In the genomic region with DNA sequence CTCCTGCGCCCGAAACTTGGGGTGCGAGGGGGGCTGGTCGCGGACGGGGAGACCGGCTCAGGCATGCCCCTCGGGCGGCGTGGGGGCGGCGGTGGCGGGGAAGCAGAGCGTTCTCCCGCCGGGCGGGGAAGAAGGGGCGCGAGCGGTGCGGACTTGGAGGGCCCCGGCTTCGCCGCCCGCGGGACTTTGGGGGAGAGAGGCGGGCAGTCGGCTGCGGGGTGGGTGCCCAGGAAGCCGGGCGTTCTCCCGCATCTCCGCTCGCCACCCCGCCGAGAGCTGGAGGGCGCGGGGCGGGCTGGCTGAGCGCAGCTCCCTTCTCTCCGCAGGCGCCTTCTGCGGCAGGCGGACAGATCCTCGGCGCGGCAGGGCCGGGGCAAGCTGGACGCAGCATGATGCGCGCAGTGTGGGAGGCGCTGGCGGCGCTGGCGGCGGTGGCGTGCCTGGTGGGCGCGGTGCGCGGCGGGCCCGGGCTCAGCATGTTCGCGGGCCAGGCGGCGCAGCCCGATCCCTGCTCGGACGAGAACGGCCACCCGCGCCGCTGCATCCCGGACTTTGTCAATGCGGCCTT, we compare ENCODE assay signal across 8 cellular contexts. TPM values are rescaled to one million over a fixed set of nuclear protein-coding genes. Genes with fewer than 3 reads are reported as not detected.
DNase-seq lines count a peak whose midpoint lies in the region; ATAC-seq and TF ChIP-seq lines count a peak whose summit lies in the region.

No MANE protein-coding gene starts in this region.

- peak overlapping the region; percentile 44 for H3K4me3 ChIP-seq in iPS-15b (ENCODE audit: low read depth, low read length)
- H3K4me3 ChIP-seq in skeletal muscle satellite cell (ENCODE audit: low read length), result peak overlapping the region; percentile 65

- H3K4me2 ChIP-seq in skeletal muscle satellite cell (ENCODE audit: low read length), result peak overlapping the region; percentile 80

- no peaks in the 10 kb centered on the region for H3K9me3 ChIP-seq in iPS-15b (ENCODE audit: control insufficient read depth, insufficient read depth, low read length)
- no peaks in the 10 kb centered on the region for H3K9me3 ChIP-seq in skeletal muscle satellite cell (replicated peaks; ENCODE audit: low read length)

- H3K27ac Mint-ChIP-seq in activated naive CD4-positive, alpha-beta T cell treated with anti-CD3 and anti-CD28 coated beads, Interleukin-2, amount 50 U/mL, for 72 hours, result no peak overlapping the region

- DNase-seq in AG20443 (ENCODE audit: low spot score) (peak; percentile 72), HEK293T (ENCODE audit: extremely low spot score) (peak; percentile 62), HCEC 1CT (no peak), H4 (ENCODE audit: low spot score) (no peak)
- peak in 1 of 2 donors; percentile 21 for DNase-seq in activated naive CD4-positive, alpha-beta T cell treated with anti-CD3 and anti-CD28 coated beads, Interleukin-2, amount 50 U/mL, for 72 hours (ENCODE audit: low spot score in 2 of 2)

- H3K4me1 ChIP-seq in iPS-15b (ENCODE audit: control insufficient read depth, insufficient read depth, low read length), result peaks cover 13% of the 10 kb centered on the region
- H3K4me1 ChIP-seq in skeletal muscle satellite cell (ENCODE audit: control insufficient read depth, insufficient read depth, low read length), result peaks cover 7% of the 10 kb centered on the region

- H3K9ac ChIP-seq in iPS-15b (ENCODE audit: low read depth, low read length) (no peak overlapping the region), skeletal muscle satellite cell (ENCODE audit: low read depth, low read length) (no peak overlapping the region)

- no peaks in the 10 kb centered on the region for H3K9me3 Mint-ChIP-seq in activated naive CD4-positive, alpha-beta T cell treated with anti-CD3 and anti-CD28 coated beads, Interleukin-2, amount 50 U/mL, for 72 hours

- H3K27me3 ChIP-seq in iPS-15b (ENCODE audit: control insufficient read depth, insufficient read depth, low read length) (peaks cover 81% of the 10 kb centered on the region), skeletal muscle satellite cell (ENCODE audit: control insufficient read depth, insufficient read depth, low read length) (peaks cover 48% of the 10 kb centered on the region)

- CTCF ChIA-PET in HEK293T (lab: Yijun Ruan, JAX), result interaction anchor here (1.4 kb wide), 1 partner anchor 19 kb away, joined by 3 read pairs; no protein-coding TSS in a partner anchor

- no peaks in the 10 kb centered on the region for H3K36me3 ChIP-seq in iPS-15b (ENCODE audit: control insufficient read depth, insufficient read depth, low read length)
- H3K36me3 ChIP-seq in skeletal muscle satellite cell (ENCODE audit: insufficient read depth, low read length), result no peaks in the 10 kb centered on the region

- H3K36me3 Mint-ChIP-seq in activated naive CD4-positive, alpha-beta T cell treated with anti-CD3 and anti-CD28 coated beads, Interleukin-2, amount 50 U/mL, for 72 hours, result peaks cover 0 to 14% of the 10 kb centered on the region in 2 donors

- POLR2A ChIA-PET in HEK293T (lab: Yijun Ruan, JAX), result interaction anchor here (1.4 to 2.7 kb wide), 2 partner anchors 20 to 94 kb away, joined by 7 to 8 read pairs; no protein-coding TSS in a partner anchor

- ATAC-seq in activated naive CD4-positive, alpha-beta T cell treated with anti-CD3 and anti-CD28 coated beads, Interleukin-2, amount 50 U/mL, for 72 hours, result peak; percentile 11 to 12
- no peak for ATAC-seq in HG03432 (IDR thresholded peaks at IDR 0.05; ENCODE audit: unreplicated experiment)

TF ChIP-seq in HEK293T, 16 proteins besides CTCF, POLR2A, EP300 and RAD21:
- TF ChIP-seq FOXK2 (IDR thresholded peaks at IDR 0.05), result no peak
- no peak for TF ChIP-seq L3MBTL2 (conservative IDR thresholded peaks at IDR 0.05)
- no peak for TF ChIP-seq NFRKB (IDR thresholded peaks at IDR 0.05)
- TF ChIP-seq BHLHE40 (IDR thresholded peaks at IDR 0.05; ENCODE audit: borderline replicate concordance), result no peak
- TF ChIP-seq FOXM1 (IDR thresholded peaks at IDR 0.05; ENCODE audit: borderline replicate concordance), result no peak
- no peak for TF ChIP-seq CTBP1 (IDR thresholded peaks at IDR 0.05; ENCODE audit: borderline replicate concordance)
- TF ChIP-seq ZNF384 (IDR thresholded peaks at IDR 0.05), result no peak
- TF ChIP-seq LEF1 (IDR thresholded peaks at IDR 0.05; ENCODE audit: borderline replicate concordance), result no peak
- no peak for TF ChIP-seq ELF4 (IDR thresholded peaks at IDR 0.05)
- no peak for TF ChIP-seq FOXA1 (IDR thresholded peaks at IDR 0.05)
- TF ChIP-seq TARDBP (IDR thresholded peaks at IDR 0.05), result no peak
- no peak for TF ChIP-seq HDGF (IDR thresholded peaks at IDR 0.05; ENCODE audit: borderline replicate concordance)
- TF ChIP-seq SP1 (IDR thresholded peaks at IDR 0.05), result no peak
- TF ChIP-seq PKNOX1 (IDR thresholded peaks at IDR 0.05), result no peak
- TF ChIP-seq ARNT (IDR thresholded peaks at IDR 0.05), result no peak
- no peak for TF ChIP-seq SUZ12 (IDR thresholded peaks at IDR 0.05)

RNA-seq across cellular contexts. Expression of gene NTN1, which starts 0.8 kb away (rescaled TPM):
- total RNA-seq in activated naive CD4-positive, alpha-beta T cell treated with anti-CD3 and anti-CD28 coated beads, Interleukin-2, amount 50 U/mL, for 72 hours, result 1 to 10 TPM in 1 of 2 donors, under 1 TPM in 1; 0.59 to 1.2 TPM
- total RNA-seq in skeletal muscle satellite cell (2012; rRNA removed), result under 0.01 TPM in 2 replicates
- total RNA-seq in H4 (2014; rRNA removed; shearing (Covaris generic)), result 0.88 and 2.0 TPM in 2 replicates

RNA-seq across cellular contexts. Expression of gene PIK3R5, which starts 56.6 kb away (rescaled TPM):
- 10 to 100 TPM; 32.2 to 46.9 TPM for total RNA-seq in activated naive CD4-positive, alpha-beta T cell treated with anti-CD3 and anti-CD28 coated beads, Interleukin-2, amount 50 U/mL, for 72 hours
- total RNA-seq in skeletal muscle satellite cell (2012; rRNA removed), result not detected in 2 replicates
- total RNA-seq in H4 (2014; rRNA removed; shearing (Covaris generic)), result 0.25 TPM in 1 of 2 replicates, not detected in the other

Comparison
In these comparisons a context has a peak if more than half of its experiments do, and no peak if none do; other contexts are left out.
1. DNase-seq: peak in AG20443 (single experiment) and HEK293T (single experiment); none in HCEC 1CT (single experiment) and H4 (single experiment).
2. RNA of gene PIK3R5, which starts 56.6 kb away (total RNA-seq): 32.2 to 46.9 TPM in activated naive CD4-positive, alpha-beta T cell treated with anti-CD3 and anti-CD28 coated beads, Interleukin-2, amount 50 U/mL, for 72 hours; 0.25 TPM in H4; every median in the first group is over 10 times any median in the second.